1 cellular context compared by ENCODE assay signal in the genomic region with DNA sequence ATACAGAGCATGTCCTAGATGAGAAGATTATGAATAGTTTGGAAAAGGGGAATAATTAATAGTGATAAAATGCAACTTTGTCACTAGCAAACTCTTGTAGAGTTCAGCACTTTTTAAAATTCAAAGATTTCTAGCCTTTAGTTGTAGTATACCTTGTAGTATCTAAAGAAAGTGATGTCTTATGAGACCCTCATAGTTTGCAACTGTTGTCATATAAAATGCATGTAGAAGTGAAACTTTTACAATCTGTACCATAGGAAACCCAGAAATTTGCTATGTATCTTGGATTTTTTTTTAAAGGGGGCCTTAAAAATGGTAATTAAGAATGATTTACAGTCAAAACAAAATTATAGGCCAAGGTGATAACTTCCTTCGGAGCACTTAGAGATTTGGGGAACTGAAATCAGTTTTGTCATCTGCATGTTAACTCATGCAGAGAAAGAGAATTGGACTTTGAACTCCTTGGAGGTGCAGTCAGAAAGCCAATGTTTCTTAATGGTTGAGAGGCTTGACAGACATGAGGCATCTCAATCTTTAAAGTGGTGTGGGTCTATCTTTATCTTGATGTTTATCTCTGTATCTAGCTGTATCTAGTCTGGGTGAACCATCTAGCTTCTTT.
TF ChIP-seq lines count a peak whose summit lies in the region.

No MANE protein-coding gene starts in this region.

TF ChIP-seq in SK-N-SH, 30 proteins besides CTCF, POLR2A, EP300 and RAD21 (continued from another document):
- TF ChIP-seq, protein P1, sequence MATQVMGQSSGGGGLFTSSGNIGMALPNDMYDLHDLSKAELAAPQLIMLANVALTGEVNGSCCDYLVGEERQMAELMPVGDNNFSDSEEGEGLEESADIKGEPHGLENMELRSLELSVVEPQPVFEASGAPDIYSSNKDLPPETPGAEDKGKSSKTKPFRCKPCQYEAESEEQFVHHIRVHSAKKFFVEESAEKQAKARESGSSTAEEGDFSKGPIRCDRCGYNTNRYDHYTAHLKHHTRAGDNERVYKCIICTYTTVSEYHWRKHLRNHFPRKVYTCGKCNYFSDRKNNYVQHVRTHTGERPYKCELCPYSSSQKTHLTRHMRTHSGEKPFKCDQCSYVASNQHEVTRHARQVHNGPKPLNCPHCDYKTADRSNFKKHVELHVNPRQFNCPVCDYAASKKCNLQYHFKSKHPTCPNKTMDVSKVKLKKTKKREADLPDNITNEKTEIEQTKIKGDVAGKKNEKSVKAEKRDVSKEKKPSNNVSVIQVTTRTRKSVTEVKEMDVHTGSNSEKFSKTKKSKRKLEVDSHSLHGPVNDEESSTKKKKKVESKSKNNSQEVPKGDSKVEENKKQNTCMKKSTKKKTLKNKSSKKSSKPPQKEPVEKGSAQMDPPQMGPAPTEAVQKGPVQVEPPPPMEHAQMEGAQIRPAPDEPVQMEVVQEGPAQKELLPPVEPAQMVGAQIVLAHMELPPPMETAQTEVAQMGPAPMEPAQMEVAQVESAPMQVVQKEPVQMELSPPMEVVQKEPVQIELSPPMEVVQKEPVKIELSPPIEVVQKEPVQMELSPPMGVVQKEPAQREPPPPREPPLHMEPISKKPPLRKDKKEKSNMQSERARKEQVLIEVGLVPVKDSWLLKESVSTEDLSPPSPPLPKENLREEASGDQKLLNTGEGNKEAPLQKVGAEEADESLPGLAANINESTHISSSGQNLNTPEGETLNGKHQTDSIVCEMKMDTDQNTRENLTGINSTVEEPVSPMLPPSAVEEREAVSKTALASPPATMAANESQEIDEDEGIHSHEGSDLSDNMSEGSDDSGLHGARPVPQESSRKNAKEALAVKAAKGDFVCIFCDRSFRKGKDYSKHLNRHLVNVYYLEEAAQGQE (IDR thresholded peaks at IDR 0.05; ENCODE audit: low read depth, low read length) = no peak
- TF ChIP-seq CHD2 (IDR thresholded peaks at IDR 0.05; ENCODE audit: low read length, partially characterized antibody) = no peak
- TF ChIP-seq YY1 (IDR thresholded peaks at IDR 0.05; ENCODE audit: low read depth) = no peak
- TF ChIP-seq, protein P2, sequence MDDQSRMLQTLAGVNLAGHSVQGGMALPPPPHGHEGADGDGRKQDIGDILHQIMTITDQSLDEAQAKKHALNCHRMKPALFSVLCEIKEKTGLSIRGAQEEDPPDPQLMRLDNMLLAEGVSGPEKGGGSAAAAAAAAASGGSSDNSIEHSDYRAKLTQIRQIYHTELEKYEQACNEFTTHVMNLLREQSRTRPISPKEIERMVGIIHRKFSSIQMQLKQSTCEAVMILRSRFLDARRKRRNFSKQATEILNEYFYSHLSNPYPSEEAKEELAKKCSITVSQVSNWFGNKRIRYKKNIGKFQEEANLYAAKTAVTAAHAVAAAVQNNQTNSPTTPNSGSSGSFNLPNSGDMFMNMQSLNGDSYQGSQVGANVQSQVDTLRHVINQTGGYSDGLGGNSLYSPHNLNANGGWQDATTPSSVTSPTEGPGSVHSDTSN (IDR thresholded peaks at IDR 0.05) = no peak
- TF ChIP-seq TAF1 (IDR thresholded peaks at IDR 0.05; ENCODE audit: borderline replicate concordance, low read depth, low read length) = no peak
- TF ChIP-seq FOXM1 (IDR thresholded peaks at IDR 0.05; ENCODE audit: low read depth) = no peak
- no peak for TF ChIP-seq NFIC (IDR thresholded peaks at IDR 0.05; ENCODE audit: borderline replicate concordance)
TF ChIP-seq in SK-N-SH: peak in this region for 0.
